In the genomic region with DNA sequence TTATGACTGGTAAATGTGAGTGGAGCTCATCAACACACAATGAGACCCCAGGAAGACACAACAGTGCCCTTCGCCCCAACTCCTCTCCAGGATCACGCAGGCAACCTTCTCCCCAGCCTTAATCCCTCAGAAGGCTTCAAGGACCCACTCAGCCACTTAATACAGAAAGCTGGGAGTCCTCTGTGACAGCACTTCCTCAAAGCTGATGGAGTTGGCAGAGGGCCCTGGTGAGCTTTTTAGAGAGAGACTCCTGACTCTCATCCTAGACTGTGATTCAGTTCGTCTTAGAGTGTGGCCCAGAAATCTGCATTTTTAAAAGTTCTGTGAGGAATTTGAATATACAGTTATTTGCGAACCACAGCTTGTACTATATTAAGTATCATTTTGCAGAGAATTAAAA, we compare ENCODE assay signal across 11 cellular contexts.
DNase-seq lines count a peak whose midpoint lies in the region; ATAC-seq, FAIRE-seq and TF ChIP-seq lines count a peak whose summit lies in the region.
"Had no signal": no experiment of that assay in that cellular context is flagged by ENCODE, and none has a peak within 500 bp of the region (broad histone marks: within the 10 kb centered on the region; RNA-seq: fewer than 3 reads in every experiment).

No MANE protein-coding gene starts in this region.

- no peak overlapping the region for H3K4me3 Mint-ChIP-seq in activated T-cell treated with anti-CD3 and anti-CD28 coated beads, Interleukin-2, amount 50 U/mL, for 4 hours

- no peaks in the 10 kb centered on the region for H3K36me3 ChIP-seq in skeletal muscle satellite cell (ENCODE audit: insufficient read depth, low read length)
- H3K36me3 ChIP-seq: SJSA1 had no signal

- no peaks in the 10 kb centered on the region for H3K9me3 ChIP-seq in skeletal muscle satellite cell (replicated peaks; ENCODE audit: low read length)
- H3K9me3 ChIP-seq: SJSA1 had no signal

- no peak for TF ChIP-seq POLR2A in GM12891 (IDR thresholded peaks at IDR 0.05; ENCODE audit: low read depth, low read length)

- no peaks in the 10 kb centered on the region for H3K27me3 Mint-ChIP-seq in activated T-cell treated with anti-CD3 and anti-CD28 coated beads, Interleukin-2, amount 50 U/mL, for 4 hours (ENCODE audit: low read depth)

- no peaks in the 10 kb centered on the region for H3K36me3 Mint-ChIP-seq in activated T-cell treated with anti-CD3 and anti-CD28 coated beads, Interleukin-2, amount 50 U/mL, for 4 hours (ENCODE audit: insufficient read depth)

- H3K9me3 Mint-ChIP-seq in activated T-cell treated with anti-CD3 and anti-CD28 coated beads, Interleukin-2, amount 50 U/mL, for 4 hours, result no peaks in the 10 kb centered on the region

- FAIRE-seq in GM12891 (lab: Jason Lieb, UNC), result no peak

- peaks cover 33% of the 10 kb centered on the region for H3K4me1 ChIP-seq in skeletal muscle satellite cell (ENCODE audit: control insufficient read depth, insufficient read depth, low read length)

- peak overlapping the region; percentile 63 for H3K4me2 ChIP-seq in skeletal muscle satellite cell (ENCODE audit: low read length)

- H3K4me3 ChIP-seq in fibroblast of the aortic adventitia (ENCODE audit: low read depth, low read length) (no peak overlapping the region), skeletal muscle satellite cell (ENCODE audit: low read length) (no peak overlapping the region)
- H3K4me3 ChIP-seq: SJSA1 had no signal

- no peaks in the 10 kb centered on the region for H3K4me1 Mint-ChIP-seq in activated T-cell treated with anti-CD3 and anti-CD28 coated beads, Interleukin-2, amount 50 U/mL, for 4 hours (ENCODE audit: low read depth)

- DNase-seq in GM12891 (ENCODE audit: insufficient read length, low spot score), result no peak
- peak; percentile 22 for DNase-seq in OCI-M1 (lab: John Stamatoyannopoulos, UW)
- peak; percentile 66 for DNase-seq in fibroblast of the aortic adventitia (ENCODE audit: low read depth)
- DNase-seq in activated CD4-positive, CD25-positive, alpha-beta regulatory T cell treated with anti-CD3 and anti-CD28 coated beads, Interleukin-2, amount 50 U/mL, for 72 hours, result no peak
- DNase-seq in activated T-cell treated with anti-CD3 and anti-CD28 coated beads, Interleukin-2, amount 50 U/mL, for 4 hours, result no peak
- DNase-seq: H7 had no signal

- no peak for ATAC-seq in GM19463 (IDR thresholded peaks at IDR 0.05; ENCODE audit: unreplicated experiment)
- no peak for ATAC-seq in GM21786 (IDR thresholded peaks at IDR 0.05; ENCODE audit: unreplicated experiment)
- ATAC-seq in activated T-cell treated with anti-CD3 and anti-CD28 coated beads, Interleukin-2, amount 50 U/mL, for 4 hours, result no peak
- ATAC-seq: esophagus mucosa had no signal

- no peak for TF ChIP-seq CTCF in fibroblast of the aortic adventitia (IDR thresholded peaks at IDR 0.05; ENCODE audit: insufficient read depth, low read length)

- H3K9ac ChIP-seq in skeletal muscle satellite cell (ENCODE audit: low read depth, low read length), result no peak overlapping the region

- H3K27me3 ChIP-seq in skeletal muscle satellite cell (ENCODE audit: control insufficient read depth, insufficient read depth, low read length), result no peaks in the 10 kb centered on the region
- H3K27me3 ChIP-seq: SJSA1 had no signal

TF ChIP-seq in GM12891, 5 proteins besides CTCF, POLR2A, EP300 and RAD21:
- TF ChIP-seq SPI1 (IDR thresholded peaks at IDR 0.05; ENCODE audit: low read depth, low read length) (peak; percentile 56; the same call in 1 of the 2 replicates), POU2F2 (IDR thresholded peaks at IDR 0.05; ENCODE audit: low read depth, low read length) (no peak), TAF1 (IDR thresholded peaks at IDR 0.05; ENCODE audit: low read depth, low read length) (no peak), PAX5 (IDR thresholded peaks at IDR 0.05; ENCODE audit: insufficient read depth, low read length, severe bottlenecking) (no peak)
TF ChIP-seq in GM12891: peak in this region for 1.

Comparison
In these comparisons a context has a peak if more than half of its experiments do, and no peak if none do; other contexts are left out.
1. DNase-seq: peak in OCI-M1 (single experiment) and fibroblast of the aortic adventitia (single experiment); none in GM12891 (single experiment), activated CD4-positive, CD25-positive, alpha-beta regulatory T cell treated with anti-CD3 and anti-CD28 coated beads, Interleukin-2, amount 50 U/mL, for 72 hours (single experiment) and activated T-cell treated with anti-CD3 and anti-CD28 coated beads, Interleukin-2, amount 50 U/mL, for 4 hours (single experiment).